8 cellular contexts compared by ENCODE assay signal in genomic region chr21:42737969-42738590, GRCh38.
DNase-seq lines count a peak whose midpoint lies in the region; ATAC-seq and TF ChIP-seq lines count a peak whose summit lies in the region.

No MANE protein-coding gene starts in this region.

- peaks cover 21% of the 10 kb centered on the region for H3K4me1 Mint-ChIP-seq in central memory CD8-positive, alpha-beta T cell

- peaks cover 8% of the 10 kb centered on the region for H3K27me3 Mint-ChIP-seq in central memory CD8-positive, alpha-beta T cell

- H3K36me3 Mint-ChIP-seq in central memory CD8-positive, alpha-beta T cell (ENCODE audit: insufficient read depth) = no peaks in the 10 kb centered on the region

- H3K27ac ChIP-seq in uterus = peak overlapping the region; percentile 60 to 66

- peaks cover 0 to 7% of the 10 kb centered on the region in 2 donors for H3K4me1 ChIP-seq in uterus

- H3K36me3 ChIP-seq in uterus = no peaks in the 10 kb centered on the region

- no peak for TF ChIP-seq CTCF in uterus (IDR thresholded peaks at IDR 0.05)

- intact Hi-C loops in uterus (cut with DNase I; ENCODE audit: low total_unique reads) = no loop called here

- no peak for TF ChIP-seq POLR2A in uterus (IDR thresholded peaks at IDR 0.05)

- peak; percentile 17 for DNase-seq in activated gamma-delta T cell treated with Interleukin-2 at 50 U/mL for 16 hours
- DNase-seq in activated gamma-delta T cell (lab: John Stamatoyannopoulos, UW) = no peak
- no peak for DNase-seq in central memory CD8-positive, alpha-beta T cell (ENCODE audit: low spot score in 2 of 2)
- peak; percentile 35 for DNase-seq in midbrain (lab: John Stamatoyannopoulos, UW)
- DNase-seq in uterus = peak; percentile 53 to 61
- DNase-seq in HuH-7.5 (ENCODE audit: low spot score) = no peak
- no peak for DNase-seq in NCI-H2227 treated with DMSO at 0.1 percent for 48 hours (lab: John Stamatoyannopoulos, UW)
- DNase-seq in kidney glomerular epithelial cell (lab: John Stamatoyannopoulos, UW) = no peak

- peak overlapping the region; percentile 96 for H3K27ac Mint-ChIP-seq in central memory CD8-positive, alpha-beta T cell (ENCODE audit: low read depth)

- peak; percentile 49 for ATAC-seq in central memory CD8-positive, alpha-beta T cell (replicated peaks; ENCODE audit: extremely low read depth, poor library complexity, severe bottlenecking)

- no peaks in the 10 kb centered on the region for H3K9me3 Mint-ChIP-seq in central memory CD8-positive, alpha-beta T cell

- no peak overlapping the region for H3K4me3 ChIP-seq in uterus

- H3K4me3 Mint-ChIP-seq in central memory CD8-positive, alpha-beta T cell = peak overlapping the region; percentile 62

- no peaks in the 10 kb centered on the region for H3K27me3 ChIP-seq in uterus

- no peaks in the 10 kb centered on the region for H3K9me3 ChIP-seq in uterus

Comparison
In these comparisons a context has a peak if more than half of its experiments do, and no peak if none do; other contexts are left out.
1. DNase-seq: peak in activated gamma-delta T cell treated with Interleukin-2 at 50 U/mL for 16 hours (single experiment), midbrain (single experiment) and uterus (2 of 2); none in activated gamma-delta T cell (single experiment), central memory CD8-positive, alpha-beta T cell (0 of 2), HuH-7.5 (single experiment), NCI-H2227 treated with DMSO at 0.1 percent for 48 hours (single experiment) and kidney glomerular epithelial cell (single experiment).